In the genomic region with DNA sequence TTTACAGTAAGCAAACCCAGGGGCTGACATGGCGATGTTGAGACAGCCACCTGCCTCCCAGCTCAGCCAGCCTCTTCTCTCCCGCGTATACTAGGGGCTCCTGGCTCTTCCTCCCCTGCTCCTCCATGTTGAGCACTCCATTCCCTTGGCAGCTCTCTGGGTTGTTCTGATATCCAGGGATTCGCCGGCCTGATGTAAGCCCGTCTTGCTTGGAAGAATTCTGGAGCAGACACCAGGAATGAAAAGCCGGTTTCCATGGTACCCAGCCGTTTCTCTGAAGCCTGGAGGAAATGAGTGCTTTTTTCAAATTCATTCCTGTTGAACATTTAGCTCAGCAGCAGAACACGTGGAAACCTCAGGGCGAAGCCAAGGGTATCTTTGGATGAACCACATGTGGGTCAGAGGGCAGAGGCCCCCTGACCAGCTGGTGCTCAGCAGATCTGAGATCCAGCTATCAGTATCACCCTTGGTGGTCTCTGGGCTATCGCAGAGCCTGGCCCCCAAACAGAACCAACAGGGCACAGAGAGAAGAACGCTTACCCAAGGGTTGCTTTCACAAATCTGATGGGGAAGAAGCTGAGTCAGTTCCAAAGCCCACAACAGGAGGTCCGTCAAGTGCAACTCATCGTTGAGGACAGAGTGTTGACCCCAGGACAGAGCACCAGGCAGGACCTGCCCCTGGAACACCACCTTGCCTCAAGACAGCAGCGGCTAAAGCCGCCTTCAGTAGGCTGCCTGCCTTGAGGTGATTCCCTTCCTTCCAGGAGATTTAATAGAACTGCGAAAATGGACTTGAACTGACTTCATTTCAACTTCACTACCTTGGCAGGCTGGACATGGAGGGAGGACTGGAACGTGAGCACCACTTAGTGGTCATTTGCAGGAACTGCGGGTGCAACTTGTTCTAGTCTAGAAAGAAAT, we compare ENCODE assay signal across 8 cellular contexts.
DNase-seq lines count a peak whose midpoint lies in the region; ATAC-seq and TF ChIP-seq lines count a peak whose summit lies in the region.

No MANE protein-coding gene starts in this region.

- H3K27ac ChIP-seq in DOHH2 (ENCODE audit: low read depth, low read length): no peak overlapping the region

- H3K4me3 ChIP-seq in DOHH2 (ENCODE audit: low read length) (no peak overlapping the region), WI38 (ENCODE audit: low read depth, low read length) (no peak overlapping the region)

- H3K79me2 ChIP-seq in DOHH2 (ENCODE audit: control insufficient read depth, low read length): no peaks in the 10 kb centered on the region

- no peaks in the 10 kb centered on the region for H3F3A ChIP-seq in DOHH2 (ENCODE audit: control insufficient read depth, insufficient read depth)

- TF ChIP-seq CTCF in DOHH2 (IDR thresholded peaks at IDR 0.05; ENCODE audit: low read depth, low read length, poor library complexity, severe bottlenecking) (peak; percentile 92), WI38 (IDR thresholded peaks at IDR 0.05; ENCODE audit: low read depth, low read length) (peak; percentile 99)

- H3K4me1 ChIP-seq in DOHH2 (ENCODE audit: control insufficient read depth, low read length): peaks cover 13% of the 10 kb centered on the region

- H4K20me1 ChIP-seq in DOHH2 (ENCODE audit: control insufficient read depth, insufficient read depth, low read depth, low read length): no peaks in the 10 kb centered on the region

- peak; percentile 65 for ATAC-seq in HG02798 (IDR thresholded peaks at IDR 0.05; ENCODE audit: poor library complexity, unreplicated experiment)
- no peak for ATAC-seq in GM21717 (IDR thresholded peaks at IDR 0.05; ENCODE audit: unreplicated experiment)

- DNase-seq in NCI-H226 (peak; percentile 12), ecto neural progenitor cell (ENCODE audit: low spot score) (peak; percentile 67), lung microvascular endothelial cell (ENCODE audit: low read depth in 2 of 2) (peak; percentile 80 to 84)
- peak; percentile 1 to 100 (median 81) for DNase-seq in stimulated activated naive CD4-positive, alpha-beta T cell (lab: John Stamatoyannopoulos, UW)

- no peaks in the 10 kb centered on the region for H3K9me2 ChIP-seq in DOHH2 (replicated peaks; ENCODE audit: control insufficient read depth, low read length)

- no peaks in the 10 kb centered on the region for H3K9me3 ChIP-seq in DOHH2 (ENCODE audit: control insufficient read depth, insufficient read depth, low read length)

- H3K36me3 ChIP-seq in DOHH2 (ENCODE audit: control insufficient read depth, low read length): no peaks in the 10 kb centered on the region

- H3K4me2 ChIP-seq in DOHH2 (ENCODE audit: low read length): no peak overlapping the region

- H3K27me3 ChIP-seq in DOHH2 (ENCODE audit: control insufficient read depth, low read length): peaks cover 26% of the 10 kb centered on the region; the same call in 1 of the 2 replicates

Comparison
In these comparisons a context has a peak if more than half of its experiments do, and no peak if none do; other contexts are left out.
1. DNase-seq: peak in every context shown above with its lines; median percentile 82 in lung microvascular endothelial cell; 81 in stimulated activated naive CD4-positive, alpha-beta T cell; 67 in ecto neural progenitor cell; 12 in NCI-H226.